15 cellular contexts compared by ENCODE assay signal in the genomic region with DNA sequence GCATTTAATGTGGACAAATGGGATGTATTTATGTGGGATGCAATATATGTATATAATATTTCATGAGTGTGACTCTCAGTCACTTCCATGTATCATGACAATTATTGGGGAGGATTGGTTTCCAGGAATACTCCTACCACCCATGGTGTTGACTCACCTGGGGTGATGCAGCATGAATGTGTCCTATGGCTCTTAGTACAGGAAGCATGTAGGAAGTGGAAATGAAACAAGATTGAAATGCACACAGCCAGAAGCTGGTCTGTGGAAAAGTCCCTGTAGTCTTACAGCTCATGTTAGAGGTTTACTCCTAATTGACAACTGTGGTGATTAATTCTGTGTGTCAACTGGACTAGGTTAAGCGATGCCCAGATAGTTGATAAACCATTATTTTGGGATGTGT.
DNase-seq lines count a peak whose midpoint lies in the region; ATAC-seq, FAIRE-seq and TF ChIP-seq lines count a peak whose summit lies in the region.
"Had no signal": no experiment of that assay in that cellular context is flagged by ENCODE, and none has a peak within 500 bp of the region (broad histone marks: within the 10 kb centered on the region; RNA-seq: fewer than 3 reads in every experiment).

No MANE protein-coding gene starts in this region.

- TF ChIP-seq POLR2A in K562 (conservative IDR thresholded peaks at IDR 0.05): no peak

- H3K27me3 ChIP-seq in K562 (ENCODE audit: control insufficient read depth in 2 of 2, insufficient read depth in 2 of 2, low read length in 2 of 2) (no peaks in the 10 kb centered on the region), SJCRH30 (no peaks in the 10 kb centered on the region; the same call in 1 of the 2 replicates)
- H3K27me3 ChIP-seq: pancreas had no signal

- H3K4me3 Mint-ChIP-seq in activated T-cell treated with anti-CD3 and anti-CD28 coated beads, Interleukin-2, amount 50 U/mL, for 24 hours: no peak overlapping the region
- H3K4me3 Mint-ChIP-seq: GM23338 had no signal

- H3K4me1 ChIP-seq in K562 (replicated peaks in 1 of 2; ENCODE audit: control insufficient read depth in 2 of 2, insufficient read depth in 2 of 2, low read length in 2 of 2): no peaks in the 10 kb centered on the region; a peak in 1 of 5 replicates
- no peaks in the 10 kb centered on the region; the same call in 1 of the 2 replicates for H3K4me1 ChIP-seq in SJCRH30

- no peak overlapping the region for H3K4me3 ChIP-seq in K562
- H3K4me3 ChIP-seq in SJCRH30: no peak overlapping the region
- H3K4me3 ChIP-seq: GM23338, pancreas had no signal

- in situ Hi-C loops in K562 (cut with MboI): no loop called here

- POLR2A ChIA-PET in K562 (lab: Yijun Ruan, JAX): no interaction called here

- H3K27ac Mint-ChIP-seq in activated T-cell treated with anti-CD3 and anti-CD28 coated beads, Interleukin-2, amount 50 U/mL, for 24 hours: peak overlapping the region; percentile 77
- H3K27ac Mint-ChIP-seq: GM23338 had no signal

- no peaks in the 10 kb centered on the region for H3K9me3 ChIP-seq in K562 (replicated peaks; ENCODE audit: control insufficient read depth, insufficient read depth, low read depth, low read length)
- H3K9me3 ChIP-seq in SJCRH30 (replicated peaks): no peaks in the 10 kb centered on the region
- H3K9me3 ChIP-seq: pancreas had no signal

- no peak for ATAC-seq in K562
- ATAC-seq: GM23338, Panc1, pancreas had no signal

- no peak overlapping the region for H3K9ac ChIP-seq in K562 (ENCODE audit: insufficient read depth in 1 of 2, low read depth in 2 of 2, low read length in 2 of 2)

- H3K27ac ChIP-seq in K562 (ENCODE audit: extremely low read depth, low read depth, low read length) (no peak overlapping the region), SJCRH30 (no peak overlapping the region)
- H3K27ac ChIP-seq: pancreas had no signal

- H4K20me1 ChIP-seq in K562 (replicated peaks; ENCODE audit: control insufficient read depth, insufficient read depth, low read length): no peaks in the 10 kb centered on the region

- no TSS peak for BruUV-seq in K562 (replicated peaks; lab: Mats Ljungman, UMichigan)

- no peaks in the 10 kb centered on the region for H3K79me2 ChIP-seq in K562 (ENCODE audit: control insufficient read depth, insufficient read depth, low read length)

- DNase-seq in activated T-cell treated with anti-CD3 and anti-CD28 coated beads, Interleukin-2, amount 50 U/mL, for 24 hours: no peak
- no peak for DNase-seq in activated T-cell treated with anti-CD3 and anti-CD28 coated beads, Interleukin-2, amount 50 U/mL, for 48 hours
- peak; percentile 41 for DNase-seq in LHCN-M2 (ENCODE audit: low read depth)
- peak in 1 of 4 experiments; percentile 24 for DNase-seq in K562 (ENCODE audit: extremely low read depth in 1 of 4, low spot score in 3 of 4)
- peak; percentile 69 for DNase-seq in renal cortical epithelial cell (ENCODE audit: low read depth)
- DNase-seq in AG08395 (ENCODE audit: low spot score): no peak
- DNase-seq in SJCRH30: no peak
- DNase-seq in GM19240 (ENCODE audit: insufficient read length, low spot score): no peak
- DNase-seq: DMS153, NCI-H1092, NCI-H226, pancreas, T1000 had no signal

- H3K9me1 ChIP-seq in K562 (ENCODE audit: control insufficient read depth, insufficient read depth, low read length): no peaks in the 10 kb centered on the region

- H3K36me3 Mint-ChIP-seq in activated T-cell treated with anti-CD3 and anti-CD28 coated beads, Interleukin-2, amount 50 U/mL, for 24 hours (ENCODE audit: low read depth): no peaks in the 10 kb centered on the region

- peaks cover 34% of the 10 kb centered on the region for H3K4me1 Mint-ChIP-seq in activated T-cell treated with anti-CD3 and anti-CD28 coated beads, Interleukin-2, amount 50 U/mL, for 24 hours (ENCODE audit: low read depth)

- no peaks in the 10 kb centered on the region for H3K9me3 Mint-ChIP-seq in activated T-cell treated with anti-CD3 and anti-CD28 coated beads, Interleukin-2, amount 50 U/mL, for 24 hours
- H3K9me3 Mint-ChIP-seq: GM23338 had no signal

- H3K4me2 ChIP-seq in K562 (ENCODE audit: insufficient read depth, low read length): no peak overlapping the region
- H3K4me2 ChIP-seq: GM23338 had no signal

- no peak overlapping the region for H2AFZ ChIP-seq in K562 (ENCODE audit: low read depth, low read length)
- H2AFZ ChIP-seq: GM23338 had no signal

- no peak for TF ChIP-seq CTCF in K562 (IDR thresholded peaks at IDR 0.05 in 2 of 3, conservative IDR thresholded peaks at IDR 0.05 in 1 of 3; ENCODE audit: insufficient read depth in 2 of 3, low read depth in 1 of 3, low read length in 3 of 3)

- WGBS in K562 (ENCODE audit: insufficient coverage, low coverage, missing lambda C conversion rate): 29% methylated on average over 1 of the region's 1 CpG

- no peaks in the 10 kb centered on the region for H3K27me3 Mint-ChIP-seq in activated T-cell treated with anti-CD3 and anti-CD28 coated beads, Interleukin-2, amount 50 U/mL, for 24 hours

- H3K36me3 ChIP-seq in K562 (ENCODE audit: control insufficient read depth, insufficient read depth, low read length) (no peaks in the 10 kb centered on the region), SJCRH30 (no peaks in the 10 kb centered on the region)
- H3K36me3 ChIP-seq: pancreas had no signal

- intact Hi-C loops in K562 (cut with micrococcal nuclease): no loop called here

- TF ChIP-seq EP300 in K562 (IDR thresholded peaks at IDR 0.05; ENCODE audit: low read length): no peak

- FAIRE-seq in K562 (lab: Jason Lieb, UNC): peak; percentile 46
- FAIRE-seq: pancreas had no signal

- CTCF ChIA-PET in K562 (lab: Yijun Ruan, JAX; ENCODE audit: low intra/inter-chr PET ratio): no interaction called here

- TF ChIP-seq RAD21 in K562 (CRISPR knock-in tag; conservative IDR thresholded peaks at IDR 0.05 in 1 of 2, IDR thresholded peaks at IDR 0.05 in 1 of 2): no peak

TF ChIP-seq in K562, 482 proteins besides CTCF, POLR2A, EP300 and RAD21:
- TF ChIP-seq FOSL1 (tag; conservative IDR thresholded peaks at IDR 0.05): peak; percentile 68
- 0 out of 2 replicates have a peak, but pooled peaks have one; percentile 20 for TF ChIP-seq JUND (IDR thresholded peaks at IDR 0.05; ENCODE audit: borderline replicate concordance, low read depth, low read length)
- TF ChIP-seq JUND (tag; IDR thresholded peaks at IDR 0.05; ENCODE audit: borderline replicate concordance, low read depth, low read length): no peak
- TF ChIP-seq ARID1B (IDR thresholded peaks at IDR 0.05): 0 out of 2 replicates have a peak, but pooled peaks have one; percentile 7
- TF ChIP-seq, protein P1, sequence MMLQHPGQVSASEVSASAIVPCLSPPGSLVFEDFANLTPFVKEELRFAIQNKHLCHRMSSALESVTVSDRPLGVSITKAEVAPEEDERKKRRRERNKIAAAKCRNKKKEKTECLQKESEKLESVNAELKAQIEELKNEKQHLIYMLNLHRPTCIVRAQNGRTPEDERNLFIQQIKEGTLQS (IDR thresholded peaks at IDR 0.05): peak; percentile 62
- TF ChIP-seq, protein P1 (CRISPR knock-in tag; conservative IDR thresholded peaks at IDR 0.05): no peak
- TF ChIP-seq PML (IDR thresholded peaks at IDR 0.05; ENCODE audit: low read length): no peak

Comparison
In these comparisons a context has a peak if more than half of its experiments do, and no peak if none do; other contexts are left out.
1. DNase-seq: peak in LHCN-M2 (single experiment) and renal cortical epithelial cell (single experiment); none in activated T-cell treated with anti-CD3 and anti-CD28 coated beads, Interleukin-2, amount 50 U/mL, for 24 hours (single experiment), activated T-cell treated with anti-CD3 and anti-CD28 coated beads, Interleukin-2, amount 50 U/mL, for 48 hours (0 of 2), AG08395 (single experiment), SJCRH30 (0 of 2) and GM19240 (single experiment).